1 cellular context compared by ENCODE assay signal in the genomic region with DNA sequence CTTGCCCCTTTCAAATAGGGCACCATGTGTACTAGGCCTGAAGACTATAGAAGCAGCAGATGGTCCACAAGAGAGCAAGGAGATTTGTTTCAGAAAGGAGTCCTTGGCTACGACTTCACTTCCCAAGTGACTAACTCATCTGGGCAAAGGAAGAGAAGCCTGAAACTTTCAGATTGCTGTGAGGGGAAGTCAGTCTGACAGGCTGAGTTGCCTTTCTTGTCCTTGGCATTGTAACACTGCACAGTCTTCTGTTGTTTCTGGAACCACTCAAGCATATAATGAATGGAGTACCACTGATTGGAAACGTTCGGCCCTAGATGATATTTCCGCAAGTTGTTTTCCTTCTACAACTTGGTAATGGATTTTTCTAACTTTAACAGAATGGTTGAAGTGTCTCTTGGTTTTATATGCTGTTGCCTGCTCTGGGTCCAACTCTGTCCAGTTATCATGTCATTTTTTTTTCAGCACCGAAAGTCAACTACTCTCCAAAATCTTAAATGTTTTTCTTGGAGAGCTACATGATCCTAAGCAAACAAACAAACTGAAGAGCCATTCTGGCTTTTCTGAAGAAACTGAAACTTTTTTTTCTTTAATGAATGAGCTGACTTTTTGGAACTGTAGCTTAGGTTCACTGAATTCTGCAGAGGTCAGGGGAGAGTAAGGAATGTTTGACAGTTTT.
TF ChIP-seq lines count a peak whose summit lies in the region.

No MANE protein-coding gene starts in this region.

TF ChIP-seq in HEK293, 187 proteins besides CTCF, POLR2A, EP300 and RAD21 (continued from another document and continues in another):
- TF ChIP-seq, protein P1, sequence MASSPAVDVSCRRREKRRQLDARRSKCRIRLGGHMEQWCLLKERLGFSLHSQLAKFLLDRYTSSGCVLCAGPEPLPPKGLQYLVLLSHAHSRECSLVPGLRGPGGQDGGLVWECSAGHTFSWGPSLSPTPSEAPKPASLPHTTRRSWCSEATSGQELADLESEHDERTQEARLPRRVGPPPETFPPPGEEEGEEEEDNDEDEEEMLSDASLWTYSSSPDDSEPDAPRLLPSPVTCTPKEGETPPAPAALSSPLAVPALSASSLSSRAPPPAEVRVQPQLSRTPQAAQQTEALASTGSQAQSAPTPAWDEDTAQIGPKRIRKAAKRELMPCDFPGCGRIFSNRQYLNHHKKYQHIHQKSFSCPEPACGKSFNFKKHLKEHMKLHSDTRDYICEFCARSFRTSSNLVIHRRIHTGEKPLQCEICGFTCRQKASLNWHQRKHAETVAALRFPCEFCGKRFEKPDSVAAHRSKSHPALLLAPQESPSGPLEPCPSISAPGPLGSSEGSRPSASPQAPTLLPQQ (tag by site-specific recombination; IDR thresholded peaks at IDR 0.05): no peak
- TF ChIP-seq, protein P2, sequence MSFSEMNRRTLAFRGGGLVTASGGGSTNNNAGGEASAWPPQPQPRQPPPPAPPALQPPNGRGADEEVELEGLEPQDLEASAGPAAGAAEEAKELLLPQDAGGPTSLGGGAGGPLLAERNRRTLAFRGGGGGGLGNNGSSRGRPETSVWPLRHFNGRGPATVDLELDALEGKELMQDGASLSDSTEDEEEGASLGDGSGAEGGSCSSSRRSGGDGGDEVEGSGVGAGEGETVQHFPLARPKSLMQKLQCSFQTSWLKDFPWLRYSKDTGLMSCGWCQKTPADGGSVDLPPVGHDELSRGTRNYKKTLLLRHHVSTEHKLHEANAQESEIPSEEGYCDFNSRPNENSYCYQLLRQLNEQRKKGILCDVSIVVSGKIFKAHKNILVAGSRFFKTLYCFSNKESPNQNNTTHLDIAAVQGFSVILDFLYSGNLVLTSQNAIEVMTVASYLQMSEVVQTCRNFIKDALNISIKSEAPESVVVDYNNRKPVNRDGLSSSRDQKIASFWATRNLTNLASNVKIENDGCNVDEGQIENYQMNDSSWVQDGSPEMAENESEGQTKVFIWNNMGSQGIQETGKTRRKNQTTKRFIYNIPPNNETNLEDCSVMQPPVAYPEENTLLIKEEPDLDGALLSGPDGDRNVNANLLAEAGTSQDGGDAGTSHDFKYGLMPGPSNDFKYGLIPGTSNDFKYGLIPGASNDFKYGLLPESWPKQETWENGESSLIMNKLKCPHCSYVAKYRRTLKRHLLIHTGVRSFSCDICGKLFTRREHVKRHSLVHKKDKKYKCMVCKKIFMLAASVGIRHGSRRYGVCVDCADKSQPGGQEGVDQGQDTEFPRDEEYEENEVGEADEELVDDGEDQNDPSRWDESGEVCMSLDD (tag by site-specific recombination; IDR thresholded peaks at IDR 0.05): no peak
- no peak for TF ChIP-seq ZNF138 (tag by site-specific recombination; IDR thresholded peaks at IDR 0.05; ENCODE audit: borderline replicate concordance)
- TF ChIP-seq ZNF146 (tag by site-specific recombination; IDR thresholded peaks at IDR 0.05): no peak
- TF ChIP-seq, protein P3, sequence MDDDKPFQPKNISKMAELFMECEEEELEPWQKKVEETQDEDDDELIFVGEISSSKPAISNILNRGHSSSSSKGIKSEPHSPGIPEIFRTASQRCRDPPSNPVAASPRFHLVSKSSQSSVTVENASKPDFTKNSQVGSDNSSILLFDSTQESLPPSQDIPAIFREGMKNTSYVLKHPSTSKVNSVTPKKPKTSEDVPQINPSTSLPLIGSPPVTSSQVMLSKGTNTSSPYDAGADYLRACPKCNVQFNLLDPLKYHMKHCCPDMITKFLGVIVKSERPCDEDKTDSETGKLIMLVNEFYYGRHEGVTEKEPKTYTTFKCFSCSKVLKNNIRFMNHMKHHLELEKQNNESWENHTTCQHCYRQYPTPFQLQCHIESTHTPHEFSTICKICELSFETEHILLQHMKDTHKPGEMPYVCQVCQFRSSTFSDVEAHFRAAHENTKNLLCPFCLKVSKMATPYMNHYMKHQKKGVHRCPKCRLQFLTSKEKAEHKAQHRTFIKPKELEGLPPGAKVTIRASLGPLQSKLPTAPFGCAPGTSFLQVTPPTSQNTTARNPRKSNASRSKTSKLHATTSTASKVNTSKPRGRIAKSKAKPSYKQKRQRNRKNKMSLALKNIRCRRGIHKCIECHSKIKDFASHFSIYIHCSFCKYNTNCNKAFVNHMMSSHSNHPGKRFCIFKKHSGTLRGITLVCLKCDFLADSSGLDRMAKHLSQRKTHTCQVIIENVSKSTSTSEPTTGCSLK (tag by site-specific recombination; IDR thresholded peaks at IDR 0.05): no peak
- TF ChIP-seq, protein P4, sequence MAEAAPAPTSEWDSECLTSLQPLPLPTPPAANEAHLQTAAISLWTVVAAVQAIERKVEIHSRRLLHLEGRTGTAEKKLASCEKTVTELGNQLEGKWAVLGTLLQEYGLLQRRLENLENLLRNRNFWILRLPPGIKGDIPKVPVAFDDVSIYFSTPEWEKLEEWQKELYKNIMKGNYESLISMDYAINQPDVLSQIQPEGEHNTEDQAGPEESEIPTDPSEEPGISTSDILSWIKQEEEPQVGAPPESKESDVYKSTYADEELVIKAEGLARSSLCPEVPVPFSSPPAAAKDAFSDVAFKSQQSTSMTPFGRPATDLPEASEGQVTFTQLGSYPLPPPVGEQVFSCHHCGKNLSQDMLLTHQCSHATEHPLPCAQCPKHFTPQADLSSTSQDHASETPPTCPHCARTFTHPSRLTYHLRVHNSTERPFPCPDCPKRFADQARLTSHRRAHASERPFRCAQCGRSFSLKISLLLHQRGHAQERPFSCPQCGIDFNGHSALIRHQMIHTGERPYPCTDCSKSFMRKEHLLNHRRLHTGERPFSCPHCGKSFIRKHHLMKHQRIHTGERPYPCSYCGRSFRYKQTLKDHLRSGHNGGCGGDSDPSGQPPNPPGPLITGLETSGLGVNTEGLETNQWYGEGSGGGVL (tag by site-specific recombination; IDR thresholded peaks at IDR 0.05): no peak
- peak; percentile 37 for TF ChIP-seq ZNF335 (tag by site-specific recombination; conservative IDR thresholded peaks at IDR 0.05)
- TF ChIP-seq HOXD13 (CRISPR knock-in tag; IDR thresholded peaks at IDR 0.05; ENCODE audit: borderline replicate concordance): no peak
- TF ChIP-seq ZNF423 (tag by site-specific recombination; IDR thresholded peaks at IDR 0.05): no peak
- TF ChIP-seq, protein P5, sequence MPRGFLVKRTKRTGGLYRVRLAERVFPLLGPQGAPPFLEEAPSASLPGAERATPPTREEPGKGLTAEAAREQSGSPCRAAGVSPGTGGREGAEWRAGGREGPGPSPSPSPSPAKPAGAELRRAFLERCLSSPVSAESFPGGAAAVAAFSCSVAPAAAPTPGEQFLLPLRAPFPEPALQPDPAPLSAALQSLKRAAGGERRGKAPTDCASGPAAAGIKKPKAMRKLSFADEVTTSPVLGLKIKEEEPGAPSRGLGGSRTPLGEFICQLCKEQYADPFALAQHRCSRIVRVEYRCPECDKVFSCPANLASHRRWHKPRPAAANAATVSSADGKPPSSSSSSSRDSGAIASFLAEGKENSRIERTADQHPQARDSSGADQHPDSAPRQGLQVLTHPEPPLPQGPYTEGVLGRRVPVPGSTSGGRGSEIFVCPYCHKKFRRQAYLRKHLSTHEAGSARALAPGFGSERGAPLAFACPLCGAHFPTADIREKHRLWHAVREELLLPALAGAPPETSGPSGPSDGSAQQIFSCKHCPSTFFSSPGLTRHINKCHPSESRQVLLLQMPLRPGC (tag by site-specific recombination; IDR thresholded peaks at IDR 0.05): no peak
- TF ChIP-seq, protein P6, sequence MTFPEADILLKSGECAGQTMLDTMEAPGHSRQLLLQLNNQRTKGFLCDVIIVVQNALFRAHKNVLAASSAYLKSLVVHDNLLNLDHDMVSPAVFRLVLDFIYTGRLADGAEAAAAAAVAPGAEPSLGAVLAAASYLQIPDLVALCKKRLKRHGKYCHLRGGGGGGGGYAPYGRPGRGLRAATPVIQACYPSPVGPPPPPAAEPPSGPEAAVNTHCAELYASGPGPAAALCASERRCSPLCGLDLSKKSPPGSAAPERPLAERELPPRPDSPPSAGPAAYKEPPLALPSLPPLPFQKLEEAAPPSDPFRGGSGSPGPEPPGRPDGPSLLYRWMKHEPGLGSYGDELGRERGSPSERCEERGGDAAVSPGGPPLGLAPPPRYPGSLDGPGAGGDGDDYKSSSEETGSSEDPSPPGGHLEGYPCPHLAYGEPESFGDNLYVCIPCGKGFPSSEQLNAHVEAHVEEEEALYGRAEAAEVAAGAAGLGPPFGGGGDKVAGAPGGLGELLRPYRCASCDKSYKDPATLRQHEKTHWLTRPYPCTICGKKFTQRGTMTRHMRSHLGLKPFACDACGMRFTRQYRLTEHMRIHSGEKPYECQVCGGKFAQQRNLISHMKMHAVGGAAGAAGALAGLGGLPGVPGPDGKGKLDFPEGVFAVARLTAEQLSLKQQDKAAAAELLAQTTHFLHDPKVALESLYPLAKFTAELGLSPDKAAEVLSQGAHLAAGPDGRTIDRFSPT (tag by site-specific recombination; IDR thresholded peaks at IDR 0.05): no peak
- peak; percentile 63 for TF ChIP-seq FEZF1 (tag by site-specific recombination; IDR thresholded peaks at IDR 0.05)
- no peak for TF ChIP-seq ZNF544 (tag by site-specific recombination; IDR thresholded peaks at IDR 0.05)
- TF ChIP-seq, protein P7, sequence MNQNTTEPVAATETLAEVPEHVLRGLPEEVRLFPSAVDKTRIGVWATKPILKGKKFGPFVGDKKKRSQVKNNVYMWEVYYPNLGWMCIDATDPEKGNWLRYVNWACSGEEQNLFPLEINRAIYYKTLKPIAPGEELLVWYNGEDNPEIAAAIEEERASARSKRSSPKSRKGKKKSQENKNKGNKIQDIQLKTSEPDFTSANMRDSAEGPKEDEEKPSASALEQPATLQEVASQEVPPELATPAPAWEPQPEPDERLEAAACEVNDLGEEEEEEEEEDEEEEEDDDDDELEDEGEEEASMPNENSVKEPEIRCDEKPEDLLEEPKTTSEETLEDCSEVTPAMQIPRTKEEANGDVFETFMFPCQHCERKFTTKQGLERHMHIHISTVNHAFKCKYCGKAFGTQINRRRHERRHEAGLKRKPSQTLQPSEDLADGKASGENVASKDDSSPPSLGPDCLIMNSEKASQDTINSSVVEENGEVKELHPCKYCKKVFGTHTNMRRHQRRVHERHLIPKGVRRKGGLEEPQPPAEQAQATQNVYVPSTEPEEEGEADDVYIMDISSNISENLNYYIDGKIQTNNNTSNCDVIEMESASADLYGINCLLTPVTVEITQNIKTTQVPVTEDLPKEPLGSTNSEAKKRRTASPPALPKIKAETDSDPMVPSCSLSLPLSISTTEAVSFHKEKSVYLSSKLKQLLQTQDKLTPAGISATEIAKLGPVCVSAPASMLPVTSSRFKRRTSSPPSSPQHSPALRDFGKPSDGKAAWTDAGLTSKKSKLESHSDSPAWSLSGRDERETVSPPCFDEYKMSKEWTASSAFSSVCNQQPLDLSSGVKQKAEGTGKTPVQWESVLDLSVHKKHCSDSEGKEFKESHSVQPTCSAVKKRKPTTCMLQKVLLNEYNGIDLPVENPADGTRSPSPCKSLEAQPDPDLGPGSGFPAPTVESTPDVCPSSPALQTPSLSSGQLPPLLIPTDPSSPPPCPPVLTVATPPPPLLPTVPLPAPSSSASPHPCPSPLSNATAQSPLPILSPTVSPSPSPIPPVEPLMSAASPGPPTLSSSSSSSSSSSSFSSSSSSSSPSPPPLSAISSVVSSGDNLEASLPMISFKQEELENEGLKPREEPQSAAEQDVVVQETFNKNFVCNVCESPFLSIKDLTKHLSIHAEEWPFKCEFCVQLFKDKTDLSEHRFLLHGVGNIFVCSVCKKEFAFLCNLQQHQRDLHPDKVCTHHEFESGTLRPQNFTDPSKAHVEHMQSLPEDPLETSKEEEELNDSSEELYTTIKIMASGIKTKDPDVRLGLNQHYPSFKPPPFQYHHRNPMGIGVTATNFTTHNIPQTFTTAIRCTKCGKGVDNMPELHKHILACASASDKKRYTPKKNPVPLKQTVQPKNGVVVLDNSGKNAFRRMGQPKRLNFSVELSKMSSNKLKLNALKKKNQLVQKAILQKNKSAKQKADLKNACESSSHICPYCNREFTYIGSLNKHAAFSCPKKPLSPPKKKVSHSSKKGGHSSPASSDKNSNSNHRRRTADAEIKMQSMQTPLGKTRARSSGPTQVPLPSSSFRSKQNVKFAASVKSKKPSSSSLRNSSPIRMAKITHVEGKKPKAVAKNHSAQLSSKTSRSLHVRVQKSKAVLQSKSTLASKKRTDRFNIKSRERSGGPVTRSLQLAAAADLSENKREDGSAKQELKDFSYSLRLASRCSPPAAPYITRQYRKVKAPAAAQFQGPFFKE (tag by site-specific recombination; IDR thresholded peaks at IDR 0.05; ENCODE audit: borderline replicate concordance): no peak
- TF ChIP-seq, protein P8, sequence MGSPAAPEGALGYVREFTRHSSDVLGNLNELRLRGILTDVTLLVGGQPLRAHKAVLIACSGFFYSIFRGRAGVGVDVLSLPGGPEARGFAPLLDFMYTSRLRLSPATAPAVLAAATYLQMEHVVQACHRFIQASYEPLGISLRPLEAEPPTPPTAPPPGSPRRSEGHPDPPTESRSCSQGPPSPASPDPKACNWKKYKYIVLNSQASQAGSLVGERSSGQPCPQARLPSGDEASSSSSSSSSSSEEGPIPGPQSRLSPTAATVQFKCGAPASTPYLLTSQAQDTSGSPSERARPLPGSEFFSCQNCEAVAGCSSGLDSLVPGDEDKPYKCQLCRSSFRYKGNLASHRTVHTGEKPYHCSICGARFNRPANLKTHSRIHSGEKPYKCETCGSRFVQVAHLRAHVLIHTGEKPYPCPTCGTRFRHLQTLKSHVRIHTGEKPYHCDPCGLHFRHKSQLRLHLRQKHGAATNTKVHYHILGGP (tag by site-specific recombination; IDR thresholded peaks at IDR 0.05): no peak
- TF ChIP-seq, protein P9, sequence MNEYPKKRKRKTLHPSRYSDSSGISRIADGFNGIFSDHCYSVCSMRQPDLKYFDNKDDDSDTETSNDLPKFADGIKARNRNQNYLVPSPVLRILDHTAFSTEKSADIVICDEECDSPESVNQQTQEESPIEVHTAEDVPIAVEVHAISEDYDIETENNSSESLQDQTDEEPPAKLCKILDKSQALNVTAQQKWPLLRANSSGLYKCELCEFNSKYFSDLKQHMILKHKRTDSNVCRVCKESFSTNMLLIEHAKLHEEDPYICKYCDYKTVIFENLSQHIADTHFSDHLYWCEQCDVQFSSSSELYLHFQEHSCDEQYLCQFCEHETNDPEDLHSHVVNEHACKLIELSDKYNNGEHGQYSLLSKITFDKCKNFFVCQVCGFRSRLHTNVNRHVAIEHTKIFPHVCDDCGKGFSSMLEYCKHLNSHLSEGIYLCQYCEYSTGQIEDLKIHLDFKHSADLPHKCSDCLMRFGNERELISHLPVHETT (tag by site-specific recombination; IDR thresholded peaks at IDR 0.05): no peak
- TF ChIP-seq, protein P10, sequence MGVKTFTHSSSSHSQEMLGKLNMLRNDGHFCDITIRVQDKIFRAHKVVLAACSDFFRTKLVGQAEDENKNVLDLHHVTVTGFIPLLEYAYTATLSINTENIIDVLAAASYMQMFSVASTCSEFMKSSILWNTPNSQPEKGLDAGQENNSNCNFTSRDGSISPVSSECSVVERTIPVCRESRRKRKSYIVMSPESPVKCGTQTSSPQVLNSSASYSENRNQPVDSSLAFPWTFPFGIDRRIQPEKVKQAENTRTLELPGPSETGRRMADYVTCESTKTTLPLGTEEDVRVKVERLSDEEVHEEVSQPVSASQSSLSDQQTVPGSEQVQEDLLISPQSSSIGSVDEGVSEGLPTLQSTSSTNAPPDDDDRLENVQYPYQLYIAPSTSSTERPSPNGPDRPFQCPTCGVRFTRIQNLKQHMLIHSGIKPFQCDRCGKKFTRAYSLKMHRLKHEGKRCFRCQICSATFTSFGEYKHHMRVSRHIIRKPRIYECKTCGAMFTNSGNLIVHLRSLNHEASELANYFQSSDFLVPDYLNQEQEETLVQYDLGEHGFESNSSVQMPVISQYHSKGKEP (tag by site-specific recombination; IDR thresholded peaks at IDR 0.05): no peak
- TF ChIP-seq IKZF3 (tag by site-specific recombination; IDR thresholded peaks at IDR 0.05): no peak
- TF ChIP-seq ZEB2 (tag by site-specific recombination; IDR thresholded peaks at IDR 0.05): peak; percentile 56
